ENCODE assay signal across 1 cellular context in genomic region chr11:130431337-130431773, GRCh38.
TF ChIP-seq lines count a peak whose summit lies in the region.

No MANE protein-coding gene starts in this region.

TF ChIP-seq in HepG2, 621 proteins besides CTCF, POLR2A, EP300 and RAD21 (continued from another document):
- no peak for TF ChIP-seq PAXIP1 (CRISPR knock-in tag; conservative IDR thresholded peaks at IDR 0.05)
- TF ChIP-seq ZNF800 (CRISPR knock-in tag; IDR thresholded peaks at IDR 0.05): no peak
- TF ChIP-seq ZFP37 (CRISPR knock-in tag; IDR thresholded peaks at IDR 0.05; ENCODE audit: borderline replicate concordance): no peak
- TF ChIP-seq CEBPG (CRISPR knock-in tag; IDR thresholded peaks at IDR 0.05): no peak
- 0 out of 2 replicates have a peak, but pooled peaks have one; percentile 18 for TF ChIP-seq SALL1 (CRISPR knock-in tag; IDR thresholded peaks at IDR 0.05)
- TF ChIP-seq FOXO1 (CRISPR knock-in tag; IDR thresholded peaks at IDR 0.05): no peak
- TF ChIP-seq TEAD3 (CRISPR knock-in tag; optimal IDR thresholded peaks at IDR 0.05; ENCODE audit: borderline replicate concordance): peak; percentile 49
- no peak for TF ChIP-seq GTF2F1 (IDR thresholded peaks at IDR 0.05; ENCODE audit: low read length)
- TF ChIP-seq MEIS1 (CRISPR knock-in tag; IDR thresholded peaks at IDR 0.05; ENCODE audit: borderline replicate concordance): no peak
- no peak for TF ChIP-seq ATF7-NPFF (CRISPR knock-in tag; IDR thresholded peaks at IDR 0.05; ENCODE audit: low read depth)
- peak; percentile 86 for TF ChIP-seq SMC3 (IDR thresholded peaks at IDR 0.05; ENCODE audit: low read length)
- TF ChIP-seq SP1 (IDR thresholded peaks at IDR 0.05): no peak
- no peak for TF ChIP-seq SP1 (CRISPR knock-in tag; IDR thresholded peaks at IDR 0.05)
- TF ChIP-seq, protein P1, sequence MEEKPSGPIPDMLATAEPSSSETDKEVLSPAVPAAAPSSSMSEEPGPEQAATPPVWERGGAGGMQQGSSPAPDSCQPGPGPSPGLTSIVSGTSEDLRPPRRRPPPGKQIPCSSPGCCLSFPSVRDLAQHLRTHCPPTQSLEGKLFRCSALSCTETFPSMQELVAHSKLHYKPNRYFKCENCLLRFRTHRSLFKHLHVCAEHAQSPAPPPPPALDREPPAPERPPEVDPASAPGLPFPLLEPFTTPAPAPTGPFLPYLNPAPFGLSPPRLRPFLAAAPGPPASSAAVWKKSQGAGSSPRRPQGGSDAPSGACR (CRISPR knock-in tag; IDR thresholded peaks at IDR 0.05): no peak
- no peak for TF ChIP-seq SATB2 (CRISPR knock-in tag; IDR thresholded peaks at IDR 0.05)
- no peak for TF ChIP-seq ZMYM3 (CRISPR knock-in tag; IDR thresholded peaks at IDR 0.05)
- TF ChIP-seq ZKSCAN5 (CRISPR knock-in tag; IDR thresholded peaks at IDR 0.05): no peak
- TF ChIP-seq ZNF75D (CRISPR knock-in tag; IDR thresholded peaks at IDR 0.05; ENCODE audit: borderline replicate concordance): no peak
- no peak for TF ChIP-seq CREB3 (CRISPR knock-in tag; IDR thresholded peaks at IDR 0.05)
- no peak for TF ChIP-seq ZNF570 (CRISPR knock-in tag; IDR thresholded peaks at IDR 0.05; ENCODE audit: borderline replicate concordance)
- no peak for TF ChIP-seq ZNF672 (CRISPR knock-in tag; IDR thresholded peaks at IDR 0.05)
- TF ChIP-seq ZNF33A (CRISPR knock-in tag; IDR thresholded peaks at IDR 0.05; ENCODE audit: borderline replicate concordance): no peak
- TF ChIP-seq TAF1 (CRISPR knock-in tag; IDR thresholded peaks at IDR 0.05): no peak
- TF ChIP-seq ZNF143 (CRISPR knock-in tag; IDR thresholded peaks at IDR 0.05): no peak
- TF ChIP-seq STAG1 (CRISPR knock-in tag; IDR thresholded peaks at IDR 0.05): peak; percentile 91
- TF ChIP-seq DMTF1 (CRISPR knock-in tag; IDR thresholded peaks at IDR 0.05): no peak
- TF ChIP-seq ZNF274 (CRISPR knock-in tag; IDR thresholded peaks at IDR 0.05): no peak
- peak; percentile 31; the same call in 1 of the 2 replicates for TF ChIP-seq KDM2A (CRISPR knock-in tag; IDR thresholded peaks at IDR 0.05; ENCODE audit: borderline replicate concordance, low read depth)
- no peak for TF ChIP-seq ZNF3 (CRISPR knock-in tag; IDR thresholded peaks at IDR 0.05)
- TF ChIP-seq FOXP1 (IDR thresholded peaks at IDR 0.05): no peak
- TF ChIP-seq FOXP1 (CRISPR knock-in tag; IDR thresholded peaks at IDR 0.05): no peak
- TF ChIP-seq ZFP36L2 (CRISPR knock-in tag; IDR thresholded peaks at IDR 0.05): no peak
- no peak for TF ChIP-seq NONO (IDR thresholded peaks at IDR 0.05)
- TF ChIP-seq NONO (CRISPR knock-in tag; conservative IDR thresholded peaks at IDR 0.05): no peak
- no peak for TF ChIP-seq KLF6 (CRISPR knock-in tag; IDR thresholded peaks at IDR 0.05)
- TF ChIP-seq FOXK1 (CRISPR knock-in tag; IDR thresholded peaks at IDR 0.05; ENCODE audit: borderline replicate concordance, low read depth): no peak
- TF ChIP-seq, protein P2, sequence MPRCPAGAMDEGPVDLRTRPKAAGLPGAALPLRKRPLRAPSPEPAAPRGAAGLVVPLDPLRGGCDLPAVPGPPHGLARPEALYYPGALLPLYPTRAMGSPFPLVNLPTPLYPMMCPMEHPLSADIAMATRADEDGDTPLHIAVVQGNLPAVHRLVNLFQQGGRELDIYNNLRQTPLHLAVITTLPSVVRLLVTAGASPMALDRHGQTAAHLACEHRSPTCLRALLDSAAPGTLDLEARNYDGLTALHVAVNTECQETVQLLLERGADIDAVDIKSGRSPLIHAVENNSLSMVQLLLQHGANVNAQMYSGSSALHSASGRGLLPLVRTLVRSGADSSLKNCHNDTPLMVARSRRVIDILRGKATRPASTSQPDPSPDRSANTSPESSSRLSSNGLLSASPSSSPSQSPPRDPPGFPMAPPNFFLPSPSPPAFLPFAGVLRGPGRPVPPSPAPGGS (CRISPR knock-in tag; IDR thresholded peaks at IDR 0.05): no peak
- no peak for TF ChIP-seq ZFX (CRISPR knock-in tag; IDR thresholded peaks at IDR 0.05; ENCODE audit: low read depth)
- no peak for TF ChIP-seq XRCC5 (optimal IDR thresholded peaks at IDR 0.05; ENCODE audit: low read length)
- TF ChIP-seq ZNF225 (CRISPR knock-in tag; IDR thresholded peaks at IDR 0.05): no peak
- TF ChIP-seq THRA (CRISPR knock-in tag; IDR thresholded peaks at IDR 0.05; ENCODE audit: borderline replicate concordance): no peak
- no peak for TF ChIP-seq RBM22 (optimal IDR thresholded peaks at IDR 0.05; ENCODE audit: low read length)
TF ChIP-seq in HepG2: peak in this region for 5.
